In genomic region chr10:121845044-121845784, GRCh38 we compare ENCODE assay signal across 16 cellular contexts.
DNase-seq lines count a peak whose midpoint lies in the region; ATAC-seq and TF ChIP-seq lines count a peak whose summit lies in the region.
"Had no signal": no experiment of that assay in that cellular context is flagged by ENCODE, and none has a peak within 500 bp of the region (broad histone marks: within the 10 kb centered on the region; RNA-seq: fewer than 3 reads in every experiment).

No MANE protein-coding gene starts in this region.

- H4K20me1 ChIP-seq in mammary epithelial cell (ENCODE audit: insufficient read depth, low read length), result no peaks in the 10 kb centered on the region

- peaks cover 3% of the 10 kb centered on the region for H3K4me1 Mint-ChIP-seq in activated CD4-positive, alpha-beta T cell treated with anti-CD3 and anti-CD28 coated beads, Interleukin-2, amount 10 ng/mL, durations not matched to agents 24 days and 14 days

- in situ Hi-C loops in mammary epithelial cell (cut with MboI; ENCODE audit: low sequenced_read_pairs in 2 of 2), result no loop called here

- no TSS peak for BruUV-seq in mammary epithelial cell (replicated peaks; lab: Mats Ljungman, UMichigan)

- CTCF ChIA-PET in mammary epithelial cell (lab: Charles Lee; ENCODE audit: low non-redundant PET), result no interaction called here

- H3K27ac ChIP-seq in mammary epithelial cell (ENCODE audit: insufficient read depth, low read depth, low read length), result no peak overlapping the region
- H3K27ac ChIP-seq: gastroesophageal sphincter, transverse colon had no signal

- no peaks in the 10 kb centered on the region for H3K9me3 ChIP-seq in mammary epithelial cell (replicated peaks; ENCODE audit: insufficient read depth, low read length)
- H3K9me3 ChIP-seq: HAP-1, transverse colon had no signal

- no peak overlapping the region for H3K4me2 ChIP-seq in mammary epithelial cell (ENCODE audit: insufficient read depth, low read depth, low read length)

- intact Hi-C loops in activated CD4-positive, alpha-beta T cell treated with anti-CD3 and anti-CD28 coated beads, Interleukin-2, amount 10 ng/mL, durations not matched to agents 24 days and 14 days (cut with micrococcal nuclease), result loop anchor here (10.0 kb wide), 1 partner anchor 90 kb away; no protein-coding TSS in a partner anchor
- intact Hi-C loops in mammary epithelial cell (cut with micrococcal nuclease), result no loop called here

- no peaks in the 10 kb centered on the region for H3K27me3 Mint-ChIP-seq in activated CD4-positive, alpha-beta T cell treated with anti-CD3 and anti-CD28 coated beads, Interleukin-2, amount 10 ng/mL, durations not matched to agents 24 days and 14 days
- H3K27me3 Mint-ChIP-seq: activated naive CD8-positive, alpha-beta T cell had no signal

- no peak overlapping the region for H3K4me3 Mint-ChIP-seq in activated CD4-positive, alpha-beta T cell treated with anti-CD3 and anti-CD28 coated beads, Interleukin-2, amount 10 ng/mL, durations not matched to agents 24 days and 14 days
- H3K4me3 Mint-ChIP-seq: activated naive CD8-positive, alpha-beta T cell had no signal

- no peak overlapping the region for H2AFZ ChIP-seq in mammary epithelial cell (ENCODE audit: low read depth, low read length)

- WGBS in mammary epithelial cell (ENCODE audit: low coverage, missing lambda C conversion rate), result 90% methylated on average over 3 of the region's 3 CpGs

- no peak overlapping the region for H3K9ac ChIP-seq in mammary epithelial cell (ENCODE audit: insufficient read depth, low read length)

- no peaks in the 10 kb centered on the region for H3K79me2 ChIP-seq in mammary epithelial cell (ENCODE audit: insufficient read depth, low read length)

- H3K27ac Mint-ChIP-seq in activated CD4-positive, alpha-beta T cell treated with anti-CD3 and anti-CD28 coated beads, Interleukin-2, amount 10 ng/mL, durations not matched to agents 24 days and 14 days, result no peak overlapping the region
- H3K27ac Mint-ChIP-seq: activated naive CD8-positive, alpha-beta T cell had no signal

- H3K36me3 Mint-ChIP-seq in activated CD4-positive, alpha-beta T cell treated with anti-CD3 and anti-CD28 coated beads, Interleukin-2, amount 10 ng/mL, durations not matched to agents 24 days and 14 days (ENCODE audit: low read depth), result peaks cover 41% of the 10 kb centered on the region

- peaks cover 4% of the 10 kb centered on the region for H3K36me3 ChIP-seq in mammary epithelial cell (ENCODE audit: insufficient read depth, low read length)

- H3K4me3 ChIP-seq in mammary epithelial cell (replicated peaks in 1 of 3; ENCODE audit: insufficient read depth in 1 of 3, low read depth in 2 of 3, low read length in 3 of 3), result no peak overlapping the region
- H3K4me3 ChIP-seq: gastroesophageal sphincter, HAP-1, transverse colon had no signal

- ATAC-seq in GM19467 (IDR thresholded peaks at IDR 0.05; ENCODE audit: unreplicated experiment) (peak; percentile 80), HG03097 (IDR thresholded peaks at IDR 0.05; ENCODE audit: low FRiP score, unreplicated experiment) (peak; percentile 84)
- ATAC-seq: gastroesophageal sphincter had no signal

- dilution Hi-C loops in mammary epithelial cell (cut with HindIII; ENCODE audit: low sequenced_read_pairs), result no loop called here

- peaks cover 13% of the 10 kb centered on the region for H3K9me3 Mint-ChIP-seq in activated CD4-positive, alpha-beta T cell treated with anti-CD3 and anti-CD28 coated beads, Interleukin-2, amount 10 ng/mL, durations not matched to agents 24 days and 14 days

- H3K27me3 ChIP-seq in mammary epithelial cell (ENCODE audit: insufficient read depth, low read length), result no peaks in the 10 kb centered on the region
- H3K27me3 ChIP-seq: gastroesophageal sphincter, transverse colon had no signal

- peak; percentile 8 for DNase-seq in activated CD4-positive, alpha-beta T cell treated with anti-CD3 and anti-CD28 coated beads for 48 hours
- DNase-seq in activated CD4-positive, alpha-beta T cell treated with anti-CD3 and anti-CD28 coated beads, Interleukin-2, amount 10 ng/mL, durations not matched to agents 24 days and 14 days, result no peak
- DNase-seq in OCI-M1 (lab: John Stamatoyannopoulos, UW) (peak; percentile 8), mammary epithelial cell (no peak), SW480 (ENCODE audit: low spot score) (no peak), NCI-H2081 treated with DMSO at 0.1 percent for 48 hours (lab: John Stamatoyannopoulos, UW) (no peak)
- DNase-seq: central memory CD4-positive, alpha-beta T cell; Karpas-422; NCI-H2029; SHP77 treated with DMSO at 0.1 percent for 48 hours; transverse colon had no signal

- TF ChIP-seq CTCF in mammary epithelial cell (conservative IDR thresholded peaks at IDR 0.05 in 1 of 2, IDR thresholded peaks at IDR 0.05 in 1 of 2; ENCODE audit: extremely low read depth in 1 of 2, insufficient read depth in 1 of 2, low read depth in 1 of 2, low read length in 2 of 2), result no peak

- no peaks in the 10 kb centered on the region for H3K4me1 ChIP-seq in mammary epithelial cell (ENCODE audit: insufficient read depth, low read length)
- H3K4me1 ChIP-seq: gastroesophageal sphincter had no signal

Comparison
In these comparisons a context has a peak if more than half of its experiments do, and no peak if none do; other contexts are left out.
1. DNase-seq: peak in activated CD4-positive, alpha-beta T cell treated with anti-CD3 and anti-CD28 coated beads for 48 hours (single experiment) and OCI-M1 (single experiment); none in activated CD4-positive, alpha-beta T cell treated with anti-CD3 and anti-CD28 coated beads, Interleukin-2, amount 10 ng/mL, durations not matched to agents 24 days and 14 days (single experiment), mammary epithelial cell (single experiment), SW480 (single experiment) and NCI-H2081 treated with DMSO at 0.1 percent for 48 hours (single experiment).